15 cellular contexts compared by ENCODE assay signal in the genomic region with DNA sequence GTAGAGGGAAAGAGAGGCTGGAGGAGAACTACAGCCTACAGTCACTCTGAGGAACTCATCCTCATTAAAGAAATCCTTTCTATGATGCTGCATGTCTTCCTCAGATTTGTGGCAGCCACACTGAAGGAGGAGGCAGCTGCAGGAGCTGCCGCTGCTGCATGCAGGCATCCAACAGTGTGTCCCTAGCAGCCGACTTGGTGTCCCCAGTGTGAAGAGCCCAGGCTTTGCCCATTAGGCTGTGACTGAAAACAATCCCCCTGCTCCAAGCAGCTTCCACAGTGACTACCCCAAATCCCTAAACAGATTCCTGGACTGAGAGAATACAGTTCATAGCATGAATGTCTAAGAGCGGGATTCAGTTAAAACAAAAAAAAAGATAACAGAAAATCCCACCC.
"Had no signal": no experiment of that assay in that cellular context is flagged by ENCODE, and none has a peak within 500 bp of the region (broad histone marks: within the 10 kb centered on the region; RNA-seq: fewer than 3 reads in every experiment).

No MANE protein-coding gene starts in this region.

- H3K27me3 ChIP-seq: body of pancreas had no signal

- H3K9me3 ChIP-seq: body of pancreas, heart right ventricle, mucosa of descending colon had no signal

- H3K9me3 Mint-ChIP-seq: central memory CD8-positive, alpha-beta T cell; stimulated activated effector memory CD8-positive, alpha-beta T cell treated with anti-CD3 and anti-CD28 coated beads, Interleukin-12 subunit alpha, Interleukin-12 subunit beta, amount 100 ng/mL, for 72 hours had no signal

- H3K4me3 Mint-ChIP-seq: activated naive CD8-positive, alpha-beta T cell; central memory CD8-positive, alpha-beta T cell; naive thymus-derived CD4-positive, alpha-beta T cell; stimulated activated effector memory CD8-positive, alpha-beta T cell treated with anti-CD3 and anti-CD28 coated beads, Interleukin-12 subunit alpha, Interleukin-12 subunit beta, amount 100 ng/mL, for 72 hours had no signal

- H3K27ac ChIP-seq: body of pancreas, coronary artery, heart right ventricle had no signal

- H3K36me3 ChIP-seq: heart right ventricle had no signal

- H3K4me3 ChIP-seq: body of pancreas, coronary artery, heart right ventricle, mucosa of descending colon had no signal

- H3K36me3 Mint-ChIP-seq: activated naive CD8-positive, alpha-beta T cell; stimulated activated effector memory CD8-positive, alpha-beta T cell treated with anti-CD3 and anti-CD28 coated beads, Interleukin-12 subunit alpha, Interleukin-12 subunit beta, amount 100 ng/mL, for 72 hours had no signal

- DNase-seq: activated CD4-positive, alpha-beta T cell treated with anti-CD3 and anti-CD28 coated beads, Interleukin-2, amount 50 U/mL, for 1 hour; activated CD8-positive, alpha-beta memory T cell treated with anti-CD3 and anti-CD28 coated beads for 24 hours; activated gamma-delta T cell treated with Interleukin-2 at 50 U/mL for 16 hours; amniotic stem cell; body of pancreas; effector CD8-positive, alpha-beta T cell; heart right ventricle; islet precursor cell; mucosa of descending colon; naive thymus-derived CD4-positive, alpha-beta T cell; T-helper 9 cell had no signal

- ATAC-seq: body of pancreas; heart right ventricle; mucosa of descending colon; naive thymus-derived CD4-positive, alpha-beta T cell had no signal

- H3K27ac Mint-ChIP-seq: activated naive CD8-positive, alpha-beta T cell; naive thymus-derived CD4-positive, alpha-beta T cell; stimulated activated effector memory CD8-positive, alpha-beta T cell treated with anti-CD3 and anti-CD28 coated beads, Interleukin-12 subunit alpha, Interleukin-12 subunit beta, amount 100 ng/mL, for 72 hours had no signal

- H3K4me1 Mint-ChIP-seq: central memory CD8-positive, alpha-beta T cell had no signal
